ENCODE assay signal across 35 cellular contexts in the genomic region with DNA sequence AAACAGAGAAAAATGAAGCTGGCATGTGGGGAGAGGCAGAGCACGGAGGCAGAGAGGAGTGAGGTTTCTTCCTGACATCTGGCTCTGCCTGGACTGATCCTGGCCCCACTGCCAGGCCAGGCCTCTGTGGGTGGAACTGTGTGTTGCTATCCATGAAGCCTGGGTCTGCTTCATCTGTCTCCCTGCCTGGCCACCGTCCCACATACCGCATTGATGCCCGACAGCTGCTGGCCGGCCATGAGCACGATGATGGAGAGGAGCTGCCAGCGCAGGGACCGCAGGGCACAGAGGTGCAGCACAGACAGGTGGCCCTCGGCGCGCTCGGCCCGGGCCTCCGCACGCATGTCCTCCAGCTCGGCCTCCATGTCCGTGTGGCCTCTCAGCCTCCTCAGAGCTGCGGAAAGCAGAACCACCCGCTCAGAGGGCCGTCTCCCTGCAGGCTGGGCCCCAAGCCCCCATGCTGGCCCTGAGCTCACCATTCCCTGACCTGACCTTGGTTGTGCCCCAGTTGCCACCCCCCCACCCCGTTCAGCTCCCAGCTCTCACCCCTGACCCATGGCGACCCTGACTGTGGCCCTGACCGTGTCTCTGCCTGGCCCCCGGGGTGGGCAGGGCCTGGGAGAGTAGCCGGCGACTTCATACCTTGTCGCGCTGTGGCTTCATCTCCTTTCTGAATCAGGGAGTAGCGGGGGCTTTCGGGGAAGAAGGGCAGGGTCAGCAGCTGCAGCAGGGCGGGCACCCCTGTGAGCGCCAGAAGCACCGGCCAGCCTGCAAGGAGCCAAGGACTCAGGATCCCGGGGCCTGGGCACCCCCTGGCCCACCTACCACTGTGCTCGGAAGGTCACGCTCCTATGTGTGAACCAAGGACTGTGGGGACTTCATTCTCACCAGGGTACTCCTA. TPM values are rescaled to one million over a fixed set of nuclear protein-coding genes. Genes with fewer than 3 reads are reported as not detected.
"Had no signal": no experiment of that assay in that cellular context is flagged by ENCODE, and none has a peak within 500 bp of the region (broad histone marks: within the 10 kb centered on the region; RNA-seq: fewer than 3 reads in every experiment).

No MANE protein-coding gene starts in this region.

- ATAC-seq: activated naive CD8-positive, alpha-beta T cell treated with anti-CD3 and anti-CD28 coated beads, Interleukin-2, amount 50 U/mL, for 24 hours; activated T-cell treated with anti-CD3 and anti-CD28 coated beads, Interleukin-2, amount 50 U/mL, for 4 hours; activated T-helper 17 cell treated with anti-CD3 and anti-CD28 coated beads, Interleukin-2, amount 50 U/mL, for 72 hours; esophagus mucosa; right cardiac atrium; stimulated activated naive CD8-positive, alpha-beta T cell treated with anti-CD3 and anti-CD28 coated beads, Interleukin-15, Interleukin-2, amounts not matched to agents 100 U/mL and 50 U/mL, for 24 hours had no signal

- H3K4me3 Mint-ChIP-seq: activated CD4-positive, alpha-beta memory T cell treated with anti-CD3 and anti-CD28 coated beads, Interleukin-2, amount 10 ng/mL, durations not matched to agents 7 days and 5 days; activated CD4-positive, alpha-beta T cell treated with anti-CD3 and anti-CD28 coated beads, Interleukin-2, amount 10 ng/mL, durations not matched to agents 7 days and 5 days; activated naive CD4-positive, alpha-beta T cell treated with anti-CD3 and anti-CD28 coated beads, Interleukin-2, amount 50 U/mL, for 24 hours; activated naive CD8-positive, alpha-beta T cell treated with anti-CD3 and anti-CD28 coated beads, Interleukin-2, amount 50 U/mL, for 24 hours; activated T-cell treated with anti-CD3 and anti-CD28 coated beads, Interleukin-2, amount 50 U/mL, for 4 hours; activated T-helper 17 cell treated with anti-CD3 and anti-CD28 coated beads, Interleukin-2, amount 50 U/mL, for 72 hours; endodermal cell; immature natural killer cell; neural crest cell; T-helper 1 cell treated with Interleukin-12 subunit alpha and Interleukin-12 subunit beta and Interleukin-4 antibody, amounts not matched to agents 30 μg/mL and 1 μg/mL, for 36 hours had no signal

- H3K27ac Mint-ChIP-seq: activated CD4-positive, alpha-beta memory T cell treated with anti-CD3 and anti-CD28 coated beads, Interleukin-2, amount 10 ng/mL, durations not matched to agents 7 days and 5 days; activated CD4-positive, alpha-beta T cell treated with anti-CD3 and anti-CD28 coated beads, Interleukin-2, amount 10 ng/mL, durations not matched to agents 7 days and 5 days; activated naive CD4-positive, alpha-beta T cell treated with anti-CD3 and anti-CD28 coated beads, Interleukin-2, amount 50 U/mL, for 24 hours; activated naive CD8-positive, alpha-beta T cell treated with anti-CD3 and anti-CD28 coated beads, Interleukin-2, amount 50 U/mL, for 24 hours; activated T-helper 17 cell treated with anti-CD3 and anti-CD28 coated beads, Interleukin-2, amount 50 U/mL, for 72 hours; endodermal cell; immature natural killer cell; T-helper 1 cell treated with Interleukin-12 subunit alpha and Interleukin-12 subunit beta and Interleukin-4 antibody, amounts not matched to agents 30 μg/mL and 1 μg/mL, for 36 hours had no signal

- H3K36me3 Mint-ChIP-seq: activated naive CD4-positive, alpha-beta T cell treated with anti-CD3 and anti-CD28 coated beads, Interleukin-2, amount 50 U/mL, for 24 hours; immature natural killer cell had no signal

- H3K27ac ChIP-seq: skin epidermis, thoracic aorta, WERI-Rb-1 had no signal

- H3K9me3 Mint-ChIP-seq: activated CD4-positive, alpha-beta memory T cell treated with anti-CD3 and anti-CD28 coated beads, Interleukin-2, amount 10 ng/mL, durations not matched to agents 7 days and 5 days; activated CD4-positive, alpha-beta T cell treated with anti-CD3 and anti-CD28 coated beads, Interleukin-2, amount 10 ng/mL, durations not matched to agents 7 days and 5 days; activated naive CD4-positive, alpha-beta T cell treated with anti-CD3 and anti-CD28 coated beads, Interleukin-2, amount 50 U/mL, for 24 hours; activated naive CD8-positive, alpha-beta T cell treated with anti-CD3 and anti-CD28 coated beads, Interleukin-2, amount 50 U/mL, for 24 hours; activated T-cell treated with anti-CD3 and anti-CD28 coated beads, Interleukin-2, amount 50 U/mL, for 4 hours; activated T-helper 17 cell treated with anti-CD3 and anti-CD28 coated beads, Interleukin-2, amount 50 U/mL, for 72 hours; endodermal cell; immature natural killer cell; neural crest cell; T-helper 1 cell treated with Interleukin-12 subunit alpha and Interleukin-12 subunit beta and Interleukin-4 antibody, amounts not matched to agents 30 μg/mL and 1 μg/mL, for 36 hours had no signal

- H3K9me3 ChIP-seq: thoracic aorta had no signal

- H3K4me3 ChIP-seq: skin epidermis, thoracic aorta had no signal

- H3K36me3 ChIP-seq: thoracic aorta, WERI-Rb-1 had no signal

- DNase-seq: activated CD4-positive, alpha-beta memory T cell treated with anti-CD3 and anti-CD28 coated beads, Interleukin-2, amount 10 ng/mL, durations not matched to agents 7 days and 5 days; activated CD4-positive, alpha-beta T cell treated with anti-CD3 and anti-CD28 coated beads, Interleukin-2, amount 10 ng/mL, durations not matched to agents 7 days and 5 days; activated CD4-positive, CD25-positive, alpha-beta regulatory T cell treated with anti-CD3 and anti-CD28 coated beads, Interleukin-2, amount 50 U/mL, for 72 hours; activated gamma-delta T cell treated with Interleukin-2 at 50 U/mL for 16 hours; activated naive CD8-positive, alpha-beta T cell treated with anti-CD3 and anti-CD28 coated beads, Interleukin-2, amount 50 U/mL, for 24 hours; activated T-cell treated with anti-CD3 and anti-CD28 coated beads, Interleukin-2, amount 50 U/mL, for 4 hours; amygdala; caudate nucleus; cortex of kidney; endodermal cell; foreskin fibroblast; head of caudate nucleus; hypothalamus; immature natural killer cell; midbrain; occipital lobe; right cardiac atrium; stimulated activated CD4-positive, alpha-beta T cell treated with anti-CD3 and anti-CD28 coated beads, Interleukin-12 subunit alpha, Interleukin-12 subunit beta, amount 100 ng/mL, for 4 hours; stimulated activated CD4-positive, alpha-beta T cell treated with anti-CD3 and anti-CD28 coated beads, Interleukin-4, amount 100 ng/mL, for 1 hour; stimulated activated naive CD8-positive, alpha-beta T cell treated with anti-CD3 and anti-CD28 coated beads, Interleukin-15, Interleukin-2, amounts not matched to agents 100 U/mL and 50 U/mL, for 24 hours; SW 1271; T-helper 9 cell; trophoblast cell; WERI-Rb-1 had no signal

- H3K4me1 Mint-ChIP-seq: activated T-helper 17 cell treated with anti-CD3 and anti-CD28 coated beads, Interleukin-2, amount 50 U/mL, for 72 hours; endodermal cell had no signal

RNA-seq across cellular contexts. Expression of a gene that starts 11.5 kb away (rescaled TPM):
- total RNA-seq: activated CD4-positive, alpha-beta memory T cell treated with anti-CD3 and anti-CD28 coated beads, Interleukin-2, amount 10 ng/mL, durations not matched to agents 7 days and 5 days; activated CD4-positive, alpha-beta T cell treated with anti-CD3 and anti-CD28 coated beads, Interleukin-2, amount 10 ng/mL, durations not matched to agents 7 days and 5 days; activated T-cell treated with anti-CD3 and anti-CD28 coated beads, Interleukin-2, amount 50 U/mL, for 4 hours; activated T-helper 17 cell treated with anti-CD3 and anti-CD28 coated beads, Interleukin-2, amount 50 U/mL, for 72 hours; chondrocyte; endodermal cell; esophagus mucosa; kidney epithelial cell; lower leg skin; neural crest cell; occipital lobe; right cardiac atrium; subcutaneous adipose tissue; thoracic aorta had no signal
- polyA plus RNA-seq: immature natural killer cell, right cardiac atrium had no signal

RNA-seq across cellular contexts. Expression of a gene that starts 54.7 kb away (rescaled TPM):
- total RNA-seq: activated CD4-positive, alpha-beta T cell treated with anti-CD3 and anti-CD28 coated beads, Interleukin-2, amount 10 ng/mL, durations not matched to agents 7 days and 5 days; activated T-cell treated with anti-CD3 and anti-CD28 coated beads, Interleukin-2, amount 50 U/mL, for 4 hours; endodermal cell; kidney epithelial cell; neural crest cell had no signal
